28 cellular contexts compared by ENCODE assay signal in the genomic region with DNA sequence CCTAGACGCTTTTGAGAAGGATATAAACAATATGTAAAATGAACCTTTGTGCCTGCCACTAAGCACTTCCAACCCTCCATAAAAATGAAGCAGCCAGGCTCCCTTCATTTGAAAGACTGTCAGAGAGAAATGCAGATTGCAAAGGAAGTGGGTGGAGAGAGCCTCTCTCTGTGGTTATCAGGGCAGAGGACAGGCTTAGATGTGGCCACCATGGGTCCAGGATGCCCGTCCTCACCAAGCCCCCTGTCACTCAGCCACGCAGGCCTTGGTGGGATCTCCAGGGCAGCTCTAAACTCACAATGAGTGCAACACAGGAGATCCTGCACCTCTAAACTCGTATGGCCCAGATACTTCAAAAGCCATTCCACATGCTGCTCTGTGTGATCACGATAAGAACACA. TPM values are rescaled to one million over a fixed set of nuclear protein-coding genes. Genes with fewer than 3 reads are reported as not detected.
"Had no signal": no experiment of that assay in that cellular context is flagged by ENCODE, and none has a peak within 500 bp of the region (broad histone marks: within the 10 kb centered on the region; RNA-seq: fewer than 3 reads in every experiment).

No MANE protein-coding gene starts in this region.

- DNase-seq: activated CD4-positive, alpha-beta T cell treated with anti-CD3 and anti-CD28 coated beads for 4 hours; activated CD4-positive, alpha-beta T cell treated with anti-CD3 and anti-CD28 coated beads, Interleukin-2, amount 50 U/mL, for 4 hours; activated gamma-delta T cell treated with Interleukin-2 at 50 U/mL for 16 hours; activated naive CD4-positive, alpha-beta T cell treated with anti-CD3 and anti-CD28 coated beads, Interleukin-2, amount 10 ng/mL, durations not matched to agents 7 days and 5 days; activated T-cell treated with anti-CD3 and anti-CD28 coated beads for 4 hours; activated T-cell treated with anti-CD3 and anti-CD28 coated beads, Interleukin-2, amount 50 U/mL, for 48 hours; aorta; body of pancreas; central memory CD4-positive, alpha-beta T cell; Kasumi-1; KBM-7; NCI-H1105 treated with DMSO at 0.1 percent for 48 hours; NCI-H1436 treated with DMSO at 0.1 percent for 48 hours; NCI-H187 treated with DMSO at 0.1 percent for 48 hours; NCI-H2081 treated with DMSO at 0.1 percent for 48 hours; NCI-H2171; NCI-H2227 treated with DMSO at 0.1 percent for 48 hours; NCI-H526; NCI-H774; SIG-M5; T-cell; WERI-Rb-1 had no signal

- H3K9me3 Mint-ChIP-seq: activated naive CD4-positive, alpha-beta T cell treated with anti-CD3 and anti-CD28 coated beads, Interleukin-2, amount 10 ng/mL, durations not matched to agents 7 days and 5 days; activated T-helper 2 cell treated with anti-CD3 and anti-CD28 coated beads, Interferon-gamma antibody, Interleukin-2, Interleukin-4, amounts not matched to agents 10 μg/mL and 5 μg/mL and 100 μg/mL, durations not matched to agents 14 hours and 24 hours and 36 hours; T-cell had no signal

- H3K27me3 ChIP-seq: body of pancreas had no signal

- H3K36me3 ChIP-seq: WERI-Rb-1 had no signal

- H3K4me3 Mint-ChIP-seq: activated naive CD4-positive, alpha-beta T cell treated with anti-CD3 and anti-CD28 coated beads, Interleukin-2, amount 10 ng/mL, durations not matched to agents 7 days and 5 days; T-cell had no signal

- ATAC-seq: activated CD4-positive, CD25-positive, alpha-beta regulatory T cell treated with anti-CD3 and anti-CD28 coated beads, Interleukin-2, amount 50 U/mL, for 24 hours; body of pancreas; T-cell had no signal

- H3K36me3 Mint-ChIP-seq: activated naive CD4-positive, alpha-beta T cell treated with anti-CD3 and anti-CD28 coated beads, Interleukin-2, amount 10 ng/mL, durations not matched to agents 7 days and 5 days; T-cell had no signal

- H3K27ac Mint-ChIP-seq: activated naive CD4-positive, alpha-beta T cell treated with anti-CD3 and anti-CD28 coated beads, Interleukin-2, amount 10 ng/mL, durations not matched to agents 7 days and 5 days; activated T-helper 2 cell treated with anti-CD3 and anti-CD28 coated beads, Interferon-gamma antibody, Interleukin-2, Interleukin-4, amounts not matched to agents 10 μg/mL and 5 μg/mL and 100 μg/mL, durations not matched to agents 14 hours and 24 hours and 36 hours; T-cell had no signal

- H3K9me3 ChIP-seq: body of pancreas had no signal

- H3K27ac ChIP-seq: body of pancreas, WERI-Rb-1 had no signal

- H3K4me3 ChIP-seq: body of pancreas had no signal

RNA-seq across cellular contexts. Expression of gene TMPRSS2, which starts 37.9 kb away (rescaled TPM):
- total RNA-seq: activated CD8-positive, alpha-beta memory T cell treated with anti-CD3 and anti-CD28 coated beads for 36 hours; activated T-helper 2 cell treated with anti-CD3 and anti-CD28 coated beads, Interferon-gamma antibody, Interleukin-2, Interleukin-4, amounts not matched to agents 10 μg/mL and 5 μg/mL and 100 μg/mL, durations not matched to agents 14 hours and 24 hours and 36 hours; aorta; NCI-H460; RPMI7951; T-helper 2 cell treated with Interferon-gamma antibody and Interleukin-4, amounts not matched to agents 100 ng/mL and 5 ng/mL, for 36 hours had no signal
